1 cellular context compared by ENCODE assay signal in the genomic region with DNA sequence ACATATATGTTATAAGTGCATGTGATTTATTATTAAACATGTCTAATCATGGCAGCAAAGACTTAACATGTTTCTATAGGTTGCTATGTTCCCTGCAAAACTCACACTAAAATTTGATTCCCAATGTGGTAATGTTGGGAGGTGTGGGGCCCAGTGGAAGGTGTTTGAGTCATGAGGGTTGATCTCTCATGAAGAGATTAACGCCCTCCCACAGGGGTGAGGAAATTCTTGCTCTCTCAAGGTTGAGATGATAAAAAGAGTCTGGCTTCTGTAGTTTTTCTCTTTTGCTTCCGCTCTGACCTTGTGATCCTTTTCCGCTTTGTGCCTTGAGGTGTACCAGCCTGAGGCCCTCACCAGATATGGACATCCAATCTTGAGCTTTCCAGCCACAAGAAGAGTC.
TF ChIP-seq lines count a peak whose summit lies in the region.

No MANE protein-coding gene starts in this region.

TF ChIP-seq in WTC11, 78 proteins besides CTCF, POLR2A, EP300 and RAD21 (continued from another document):
- TF ChIP-seq ZNF396 (CRISPR knock-in tag; IDR thresholded peaks at IDR 0.05; ENCODE audit: borderline replicate concordance) (no peak), SOX15 (CRISPR knock-in tag; IDR thresholded peaks at IDR 0.05) (no peak), MAX (CRISPR knock-in tag; IDR thresholded peaks at IDR 0.05) (no peak), USF2 (CRISPR knock-in tag; IDR thresholded peaks at IDR 0.05) (no peak), ERG (CRISPR knock-in tag; IDR thresholded peaks at IDR 0.05) (no peak), RORB (CRISPR knock-in tag; IDR thresholded peaks at IDR 0.05) (no peak), HMGA2 (CRISPR knock-in tag; IDR thresholded peaks at IDR 0.05) (no peak)
- TF ChIP-seq, protein P1, sequence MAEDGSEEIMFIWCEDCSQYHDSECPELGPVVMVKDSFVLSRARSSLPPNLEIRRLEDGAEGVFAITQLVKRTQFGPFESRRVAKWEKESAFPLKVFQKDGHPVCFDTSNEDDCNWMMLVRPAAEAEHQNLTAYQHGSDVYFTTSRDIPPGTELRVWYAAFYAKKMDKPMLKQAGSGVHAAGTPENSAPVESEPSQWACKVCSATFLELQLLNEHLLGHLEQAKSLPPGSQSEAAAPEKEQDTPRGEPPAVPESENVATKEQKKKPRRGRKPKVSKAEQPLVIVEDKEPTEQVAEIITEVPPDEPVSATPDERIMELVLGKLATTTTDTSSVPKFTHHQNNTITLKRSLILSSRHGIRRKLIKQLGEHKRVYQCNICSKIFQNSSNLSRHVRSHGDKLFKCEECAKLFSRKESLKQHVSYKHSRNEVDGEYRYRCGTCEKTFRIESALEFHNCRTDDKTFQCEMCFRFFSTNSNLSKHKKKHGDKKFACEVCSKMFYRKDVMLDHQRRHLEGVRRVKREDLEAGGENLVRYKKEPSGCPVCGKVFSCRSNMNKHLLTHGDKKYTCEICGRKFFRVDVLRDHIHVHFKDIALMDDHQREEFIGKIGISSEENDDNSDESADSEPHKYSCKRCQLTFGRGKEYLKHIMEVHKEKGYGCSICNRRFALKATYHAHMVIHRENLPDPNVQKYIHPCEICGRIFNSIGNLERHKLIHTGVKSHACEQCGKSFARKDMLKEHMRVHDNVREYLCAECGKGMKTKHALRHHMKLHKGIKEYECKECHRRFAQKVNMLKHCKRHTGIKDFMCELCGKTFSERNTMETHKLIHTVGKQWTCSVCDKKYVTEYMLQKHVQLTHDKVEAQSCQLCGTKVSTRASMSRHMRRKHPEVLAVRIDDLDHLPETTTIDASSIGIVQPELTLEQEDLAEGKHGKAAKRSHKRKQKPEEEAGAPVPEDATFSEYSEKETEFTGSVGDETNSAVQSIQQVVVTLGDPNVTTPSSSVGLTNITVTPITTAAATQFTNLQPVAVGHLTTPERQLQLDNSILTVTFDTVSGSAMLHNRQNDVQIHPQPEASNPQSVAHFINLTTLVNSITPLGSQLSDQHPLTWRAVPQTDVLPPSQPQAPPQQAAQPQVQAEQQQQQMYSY (CRISPR knock-in tag; IDR thresholded peaks at IDR 0.05), result no peak
- TF ChIP-seq, protein P2, sequence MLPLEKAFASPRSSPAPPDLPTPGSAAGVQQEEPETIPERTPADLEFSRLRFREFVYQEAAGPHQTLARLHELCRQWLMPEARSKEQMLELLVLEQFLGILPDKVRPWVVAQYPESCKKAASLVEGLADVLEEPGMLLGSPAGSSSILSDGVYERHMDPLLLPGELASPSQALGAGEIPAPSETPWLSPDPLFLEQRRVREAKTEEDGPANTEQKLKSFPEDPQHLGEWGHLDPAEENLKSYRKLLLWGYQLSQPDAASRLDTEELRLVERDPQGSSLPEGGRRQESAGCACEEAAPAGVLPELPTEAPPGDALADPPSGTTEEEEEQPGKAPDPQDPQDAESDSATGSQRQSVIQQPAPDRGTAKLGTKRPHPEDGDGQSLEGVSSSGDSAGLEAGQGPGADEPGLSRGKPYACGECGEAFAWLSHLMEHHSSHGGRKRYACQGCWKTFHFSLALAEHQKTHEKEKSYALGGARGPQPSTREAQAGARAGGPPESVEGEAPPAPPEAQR (CRISPR knock-in tag; IDR thresholded peaks at IDR 0.05), result no peak
